Comparison of ENCODE assay signal across 31 cellular contexts in genomic region chr7:129462445-129462844, GRCh38. TPM values are rescaled to one million over a fixed set of nuclear protein-coding genes. Genes with fewer than 3 reads are reported as not detected.
"Had no signal": no experiment of that assay in that cellular context is flagged by ENCODE, and none has a peak within 500 bp of the region (broad histone marks: within the 10 kb centered on the region; RNA-seq: fewer than 3 reads in every experiment).

No MANE protein-coding gene starts in this region.

- DNase-seq: activated CD4-positive, alpha-beta T cell treated with anti-CD3 and anti-CD28 coated beads, Interleukin-2, amount 50 U/mL, for 1 hour; activated CD4-positive, CD25-positive, alpha-beta regulatory T cell treated with anti-CD3 and anti-CD28 coated beads, Interleukin-2, amount 50 U/mL, for 72 hours; activated CD8-positive, alpha-beta T cell treated with anti-CD3 and anti-CD28 coated beads for 36 hours; activated naive CD8-positive, alpha-beta T cell treated with anti-CD3 and anti-CD28 coated beads, Interleukin-2, amount 50 U/mL, for 24 hours; activated T-cell treated with anti-CD3 and anti-CD28 coated beads, Interleukin-2, amount 50 U/mL, for 48 hours; effector CD8-positive, alpha-beta T cell; glutamatergic neuron; left cardiac atrium; midbrain; naive thymus-derived CD4-positive, alpha-beta T cell; nucleus accumbens; pancreas; retina; stimulated activated CD4-positive, alpha-beta T cell treated with anti-CD3 and anti-CD28 coated beads, Interleukin-12 subunit alpha, Interleukin-12 subunit beta, amount 100 ng/mL, for 4 hours; stimulated activated CD4-positive, alpha-beta T cell treated with anti-CD3 and anti-CD28 coated beads, Interleukin-4, amount 100 ng/mL, for 24 hours; substantia nigra; T1000; upper lobe of left lung had no signal

- H3K36me3 ChIP-seq: breast epithelium, pancreas, prostate gland, upper lobe of left lung had no signal

- H3K9me3 ChIP-seq: breast epithelium, pancreas, prostate gland, upper lobe of left lung had no signal

- H3K4me1 ChIP-seq: breast epithelium, pancreas, prostate gland, upper lobe of left lung had no signal

- H3K27me3 Mint-ChIP-seq: activated CD8-positive, alpha-beta T cell treated with anti-CD3 and anti-CD28 coated beads for 36 hours; activated naive CD4-positive, alpha-beta T cell treated with anti-CD3 and anti-CD28 coated beads, Interleukin-2, amount 50 U/mL, for 24 hours; activated naive CD8-positive, alpha-beta T cell treated with anti-CD3 and anti-CD28 coated beads, Interleukin-2, amount 50 U/mL, for 24 hours; central memory CD8-positive, alpha-beta T cell; memory B cell; naive thymus-derived CD4-positive, alpha-beta T cell; stimulated activated naive CD8-positive, alpha-beta T cell treated with anti-CD3 and anti-CD28 coated beads, Interleukin-15, Interleukin-2, amounts not matched to agents 100 ng/mL and 50 ng/mL, for 24 hours had no signal

- H3K36me3 Mint-ChIP-seq: memory B cell; stimulated activated effector memory CD8-positive, alpha-beta T cell treated with anti-CD3 and anti-CD28 coated beads, Interleukin-12 subunit alpha, Interleukin-12 subunit beta, amount 100 ng/mL, for 72 hours had no signal

- H3K27me3 ChIP-seq: breast epithelium, hepatocyte, pancreas, upper lobe of left lung had no signal

- H3K4me3 ChIP-seq: breast epithelium, hepatocyte, pancreas, prostate gland, skin epidermis, upper lobe of left lung had no signal

- H3K27ac Mint-ChIP-seq: activated CD8-positive, alpha-beta T cell treated with anti-CD3 and anti-CD28 coated beads for 36 hours; activated naive CD4-positive, alpha-beta T cell treated with anti-CD3 and anti-CD28 coated beads, Interleukin-2, amount 50 U/mL, for 24 hours; activated naive CD8-positive, alpha-beta T cell treated with anti-CD3 and anti-CD28 coated beads, Interleukin-2, amount 50 U/mL, for 24 hours; activated T-helper 2 cell treated with anti-CD3 and anti-CD28 coated beads, Interferon-gamma antibody, Interleukin-2, Interleukin-4, amounts not matched to agents 10 μg/mL and 5 μg/mL and 100 μg/mL, durations not matched to agents 14 hours and 24 hours and 36 hours; memory B cell; naive thymus-derived CD4-positive, alpha-beta T cell; stimulated activated effector memory CD8-positive, alpha-beta T cell treated with anti-CD3 and anti-CD28 coated beads, Interleukin-12 subunit alpha, Interleukin-12 subunit beta, amount 100 ng/mL, for 72 hours; stimulated activated naive CD8-positive, alpha-beta T cell treated with anti-CD3 and anti-CD28 coated beads, Interleukin-15, Interleukin-2, amounts not matched to agents 100 ng/mL and 50 ng/mL, for 24 hours; T-helper 1 cell treated with Interleukin-12 subunit alpha and Interleukin-12 subunit beta and Interleukin-4 antibody, amounts not matched to agents 30 μg/mL and 1 μg/mL, for 36 hours had no signal

- H3K4me1 Mint-ChIP-seq: activated naive CD4-positive, alpha-beta T cell treated with anti-CD3 and anti-CD28 coated beads, Interleukin-2, amount 50 U/mL, for 24 hours; activated naive CD8-positive, alpha-beta T cell treated with anti-CD3 and anti-CD28 coated beads, Interleukin-2, amount 50 U/mL, for 24 hours; central memory CD8-positive, alpha-beta T cell; memory B cell; naive thymus-derived CD4-positive, alpha-beta T cell; neural crest cell; stimulated activated effector memory CD8-positive, alpha-beta T cell treated with anti-CD3 and anti-CD28 coated beads, Interleukin-12 subunit alpha, Interleukin-12 subunit beta, amount 100 ng/mL, for 72 hours had no signal

- H3K9me3 Mint-ChIP-seq: activated CD8-positive, alpha-beta T cell treated with anti-CD3 and anti-CD28 coated beads for 36 hours; activated naive CD4-positive, alpha-beta T cell treated with anti-CD3 and anti-CD28 coated beads, Interleukin-2, amount 50 U/mL, for 24 hours; activated naive CD8-positive, alpha-beta T cell treated with anti-CD3 and anti-CD28 coated beads, Interleukin-2, amount 50 U/mL, for 24 hours; activated T-helper 2 cell treated with anti-CD3 and anti-CD28 coated beads, Interferon-gamma antibody, Interleukin-2, Interleukin-4, amounts not matched to agents 10 μg/mL and 5 μg/mL and 100 μg/mL, durations not matched to agents 14 hours and 24 hours and 36 hours; central memory CD8-positive, alpha-beta T cell; memory B cell; naive thymus-derived CD4-positive, alpha-beta T cell; neural crest cell; stimulated activated effector memory CD8-positive, alpha-beta T cell treated with anti-CD3 and anti-CD28 coated beads, Interleukin-12 subunit alpha, Interleukin-12 subunit beta, amount 100 ng/mL, for 72 hours; stimulated activated naive CD8-positive, alpha-beta T cell treated with anti-CD3 and anti-CD28 coated beads, Interleukin-15, Interleukin-2, amounts not matched to agents 100 ng/mL and 50 ng/mL, for 24 hours; T-helper 1 cell treated with Interleukin-12 subunit alpha and Interleukin-12 subunit beta and Interleukin-4 antibody, amounts not matched to agents 30 μg/mL and 1 μg/mL, for 36 hours had no signal

- H3K27ac ChIP-seq: breast epithelium, epithelial cell of prostate, hepatocyte, pancreas, prostate gland, skin epidermis, upper lobe of left lung had no signal

- H3K4me3 Mint-ChIP-seq: activated CD8-positive, alpha-beta T cell treated with anti-CD3 and anti-CD28 coated beads for 36 hours; activated naive CD4-positive, alpha-beta T cell treated with anti-CD3 and anti-CD28 coated beads, Interleukin-2, amount 50 U/mL, for 24 hours; activated naive CD8-positive, alpha-beta T cell treated with anti-CD3 and anti-CD28 coated beads, Interleukin-2, amount 50 U/mL, for 24 hours; central memory CD8-positive, alpha-beta T cell; memory B cell; naive thymus-derived CD4-positive, alpha-beta T cell; neural crest cell; stimulated activated effector memory CD8-positive, alpha-beta T cell treated with anti-CD3 and anti-CD28 coated beads, Interleukin-12 subunit alpha, Interleukin-12 subunit beta, amount 100 ng/mL, for 72 hours; stimulated activated naive CD8-positive, alpha-beta T cell treated with anti-CD3 and anti-CD28 coated beads, Interleukin-15, Interleukin-2, amounts not matched to agents 100 ng/mL and 50 ng/mL, for 24 hours; T-helper 1 cell treated with Interleukin-12 subunit alpha and Interleukin-12 subunit beta and Interleukin-4 antibody, amounts not matched to agents 30 μg/mL and 1 μg/mL, for 36 hours had no signal

RNA-seq across cellular contexts. Expression of gene STRIP2, which starts 28.2 kb away (rescaled TPM):
- polyA plus RNA-seq: naive thymus-derived CD4-positive, alpha-beta T cell had no signal
